9 cellular contexts compared by ENCODE assay signal in the genomic region with DNA sequence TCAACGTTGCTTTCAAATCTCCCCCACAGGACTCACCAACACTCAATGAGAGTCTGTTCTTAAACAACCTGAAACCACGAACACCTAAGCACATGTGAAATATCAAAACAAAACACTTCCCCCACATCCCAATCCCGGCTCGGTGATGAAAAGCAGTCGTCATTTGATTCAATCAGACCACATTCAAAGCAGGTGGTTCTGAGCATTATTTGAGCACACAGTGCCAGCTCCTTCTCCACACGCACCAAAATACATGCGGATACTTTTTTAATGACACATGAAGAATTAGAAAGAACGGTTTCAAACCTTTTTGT.
DNase-seq lines count a peak whose midpoint lies in the region; ATAC-seq and TF ChIP-seq lines count a peak whose summit lies in the region.
"Had no signal": no experiment of that assay in that cellular context is flagged by ENCODE, and none has a peak within 500 bp of the region (broad histone marks: within the 10 kb centered on the region; RNA-seq: fewer than 3 reads in every experiment).

No MANE protein-coding gene starts in this region.

- intact Hi-C loops in prostate gland (cut with DNase I): no loop called here

- H3K36me3 ChIP-seq in BE2C: no peaks in the 10 kb centered on the region
- no peaks in the 10 kb centered on the region for H3K36me3 ChIP-seq in prostate gland
- no peaks in the 10 kb centered on the region for H3K36me3 ChIP-seq in tibial nerve

- DNase-seq in BE2C: peak; percentile 38
- DNase-seq in T-helper 2 cell treated with Interferon-gamma antibody and Interleukin-4, amounts not matched to agents 5 μg/mL and 100 μg/mL, for 36 hours (ENCODE audit: low spot score): peak; percentile 44
- peak; percentile 6 for DNase-seq in stimulated activated CD8-positive, alpha-beta memory T cell treated with anti-CD3 and anti-CD28 coated beads, Interleukin-4, amount 100 ng/mL, for 24 hours (ENCODE audit: low read depth)
- DNase-seq in prostate gland (ENCODE audit: low spot score): no peak
- DNase-seq in HuH-7.5 (ENCODE audit: low spot score): no peak
- DNase-seq in tibial nerve (ENCODE audit: low spot score in 2 of 2): no peak

- H3K27ac Mint-ChIP-seq in T-helper 2 cell treated with Interferon-gamma antibody and Interleukin-4, amounts not matched to agents 5 μg/mL and 100 μg/mL, for 36 hours: no peak overlapping the region

- H3K27ac ChIP-seq in prostate gland (no peak overlapping the region), tibial nerve (no peak overlapping the region)
- H3K27ac ChIP-seq: VCaP had no signal

- no peaks in the 10 kb centered on the region for H3K9me3 Mint-ChIP-seq in T-helper 2 cell treated with Interferon-gamma antibody and Interleukin-4, amounts not matched to agents 5 μg/mL and 100 μg/mL, for 36 hours

- H3K27me3 Mint-ChIP-seq in T-helper 2 cell treated with Interferon-gamma antibody and Interleukin-4, amounts not matched to agents 5 μg/mL and 100 μg/mL, for 36 hours (ENCODE audit: low read depth): peaks cover 15% of the 10 kb centered on the region

- ATAC-seq in GM19452 (IDR thresholded peaks at IDR 0.05; ENCODE audit: unreplicated experiment) (peak; percentile 79), HG03521 (IDR thresholded peaks at IDR 0.05; ENCODE audit: unreplicated experiment) (peak; percentile 76)

- H3K36me3 Mint-ChIP-seq in T-helper 2 cell treated with Interferon-gamma antibody and Interleukin-4, amounts not matched to agents 5 μg/mL and 100 μg/mL, for 36 hours (ENCODE audit: low read depth): no peaks in the 10 kb centered on the region

- TF ChIP-seq EP300 in tibial nerve (IDR thresholded peaks at IDR 0.05): no peak

- WGBS in prostate gland: 72% methylated on average over 8 of the region's 8 CpGs
- WGBS in tibial nerve, 2 donors: 50 to 54% methylated on average over 8 of the region's 8 CpGs

- H3K27me3 ChIP-seq in BE2C (no peaks in the 10 kb centered on the region), prostate gland (replicated peaks; ENCODE audit: insufficient read depth) (no peaks in the 10 kb centered on the region), tibial nerve (no peaks in the 10 kb centered on the region)

- H3K4me1 ChIP-seq in BE2C (peaks cover 12% of the 10 kb centered on the region), prostate gland (replicated peaks) (no peaks in the 10 kb centered on the region), tibial nerve (peaks cover 0 to 7% (median 0%) of the 10 kb centered on the region in 4 donors)

- H3K4me3 Mint-ChIP-seq in T-helper 2 cell treated with Interferon-gamma antibody and Interleukin-4, amounts not matched to agents 5 μg/mL and 100 μg/mL, for 36 hours: peak overlapping the region; percentile 45

- TF ChIP-seq CTCF in BE2C (IDR thresholded peaks at IDR 0.05; ENCODE audit: low read depth, low read length) (no peak), prostate gland (IDR thresholded peaks at IDR 0.05) (no peak), tibial nerve (IDR thresholded peaks at IDR 0.05) (no peak)

- peaks cover 14% of the 10 kb centered on the region for H3K4me1 Mint-ChIP-seq in T-helper 2 cell treated with Interferon-gamma antibody and Interleukin-4, amounts not matched to agents 5 μg/mL and 100 μg/mL, for 36 hours (ENCODE audit: low read depth)

- H3K4me3 ChIP-seq in BE2C (ENCODE audit: low read depth, low read length) (peak overlapping the region; percentile 10), prostate gland (no peak overlapping the region), tibial nerve (no peak overlapping the region)

- TF ChIP-seq POLR2A in prostate gland (IDR thresholded peaks at IDR 0.05): no peak
- no peak for TF ChIP-seq POLR2A in tibial nerve (IDR thresholded peaks at IDR 0.05)

- H3K9me3 ChIP-seq in BE2C: no peaks in the 10 kb centered on the region
- no peaks in the 10 kb centered on the region for H3K9me3 ChIP-seq in prostate gland
- H3K9me3 ChIP-seq in tibial nerve: no peaks in the 10 kb centered on the region

Comparison
In these comparisons a context has a peak if more than half of its experiments do, and no peak if none do; other contexts are left out.
1. DNase-seq: peak in BE2C (single experiment), T-helper 2 cell treated with Interferon-gamma antibody and Interleukin-4, amounts not matched to agents 5 μg/mL and 100 μg/mL, for 36 hours (single experiment) and stimulated activated CD8-positive, alpha-beta memory T cell treated with anti-CD3 and anti-CD28 coated beads, Interleukin-4, amount 100 ng/mL, for 24 hours (single experiment); none in prostate gland (single experiment), HuH-7.5 (single experiment) and tibial nerve (0 of 2).